Comparison of ENCODE assay signal across 29 cellular contexts in genomic region chr19:7541828-7542443, GRCh38. TPM values are rescaled to one million over a fixed set of nuclear protein-coding genes. Genes with fewer than 3 reads are reported as not detected.
"Had no signal": no experiment of that assay in that cellular context is flagged by ENCODE, and none has a peak within 500 bp of the region (broad histone marks: within the 10 kb centered on the region; RNA-seq: fewer than 3 reads in every experiment).

No MANE protein-coding gene starts in this region.

- H3K27ac ChIP-seq: ascending aorta, parathyroid adenoma, psoas muscle, sigmoid colon, thoracic aorta, vagina, WERI-Rb-1 had no signal

- H3K27ac Mint-ChIP-seq: activated CD4-positive, alpha-beta T cell treated with anti-CD3 and anti-CD28 coated beads, Interleukin-2, amount 10 ng/mL, durations not matched to agents 24 days and 14 days; activated naive CD8-positive, alpha-beta T cell; brain; mesothelial cell of epicardium; naive B cell; stimulated activated effector memory CD8-positive, alpha-beta T cell treated with anti-CD3 and anti-CD28 coated beads, Interleukin-12 subunit alpha, Interleukin-12 subunit beta, amount 100 ng/mL, for 72 hours; stimulated activated naive CD8-positive, alpha-beta T cell treated with anti-CD3 and anti-CD28 coated beads, Interleukin-15, Interleukin-2, amounts not matched to agents 100 ng/mL and 50 ng/mL, for 24 hours had no signal

- H3K79me2 ChIP-seq: parathyroid adenoma had no signal

- H3K4me3 Mint-ChIP-seq: activated CD4-positive, alpha-beta T cell treated with anti-CD3 and anti-CD28 coated beads, Interleukin-2, amount 10 ng/mL, durations not matched to agents 24 days and 14 days; activated naive CD8-positive, alpha-beta T cell; brain; mesothelial cell of epicardium; stimulated activated effector memory CD8-positive, alpha-beta T cell treated with anti-CD3 and anti-CD28 coated beads, Interleukin-12 subunit alpha, Interleukin-12 subunit beta, amount 100 ng/mL, for 72 hours; stimulated activated naive CD8-positive, alpha-beta T cell treated with anti-CD3 and anti-CD28 coated beads, Interleukin-15, Interleukin-2, amounts not matched to agents 100 ng/mL and 50 ng/mL, for 24 hours had no signal

- H3K27me3 ChIP-seq: ascending aorta, sigmoid colon, vagina had no signal

- ATAC-seq: left ventricle myocardium superior, psoas muscle had no signal

- FAIRE-seq: keratinocyte, small intestine, TTC549 had no signal

- H3K9me3 ChIP-seq: ascending aorta, psoas muscle, sigmoid colon, thoracic aorta, vagina had no signal

- H3K4me1 Mint-ChIP-seq: brain, mesothelial cell of epicardium had no signal

- H3K4me3 ChIP-seq: ascending aorta, psoas muscle, sigmoid colon, thoracic aorta, vagina had no signal

- H3K4me1 ChIP-seq: ascending aorta, parathyroid adenoma, psoas muscle, sigmoid colon, vagina had no signal

- H3K36me3 ChIP-seq: WERI-Rb-1 had no signal

- H3K27me3 Mint-ChIP-seq: activated CD4-positive, alpha-beta T cell treated with anti-CD3 and anti-CD28 coated beads, Interleukin-2, amount 10 ng/mL, durations not matched to agents 24 days and 14 days; activated naive CD8-positive, alpha-beta T cell; brain; naive B cell; stimulated activated naive CD8-positive, alpha-beta T cell treated with anti-CD3 and anti-CD28 coated beads, Interleukin-15, Interleukin-2, amounts not matched to agents 100 ng/mL and 50 ng/mL, for 24 hours had no signal

- H3K9ac ChIP-seq: parathyroid adenoma had no signal

- DNase-seq: activated CD4-positive, alpha-beta T cell treated with anti-CD3 and anti-CD28 coated beads, Interleukin-2, amount 10 ng/mL, durations not matched to agents 24 days and 14 days; activated effector memory CD4-positive, alpha-beta T cell treated with Interleukin-2 at 50 U/mL for 16 hours; activated T-cell treated with anti-CD3 and anti-CD28 coated beads for 4 hours; cortex of kidney; head of caudate nucleus; hippocampal formation; left cardiac atrium; left ventricle myocardium superior; naive B cell; nucleus accumbens; psoas muscle; sigmoid colon; small intestine; T-helper 1 cell; trophoblast cell; WERI-Rb-1 had no signal

- H2AFZ ChIP-seq: parathyroid adenoma had no signal

- H3K9me3 Mint-ChIP-seq: activated CD4-positive, alpha-beta T cell treated with anti-CD3 and anti-CD28 coated beads, Interleukin-2, amount 10 ng/mL, durations not matched to agents 24 days and 14 days; brain; mesothelial cell of epicardium; naive B cell; stimulated activated effector memory CD8-positive, alpha-beta T cell treated with anti-CD3 and anti-CD28 coated beads, Interleukin-12 subunit alpha, Interleukin-12 subunit beta, amount 100 ng/mL, for 72 hours; stimulated activated naive CD8-positive, alpha-beta T cell treated with anti-CD3 and anti-CD28 coated beads, Interleukin-15, Interleukin-2, amounts not matched to agents 100 ng/mL and 50 ng/mL, for 24 hours had no signal

RNA-seq across cellular contexts. Expression of gene PEX11G, which starts 53.1 kb away (rescaled TPM):
- total RNA-seq: ascending aorta had no signal

RNA-seq across cellular contexts. Expression of gene CAMSAP3, which starts 53.7 kb away (rescaled TPM):
- total RNA-seq: ascending aorta, cardiac septum, subcutaneous adipose tissue had no signal
